8 cellular contexts compared by ENCODE assay signal in genomic region chr17:60677308-60678117, GRCh38.
A peak's percentile ranks its signal among the peaks of the same experiment; 100 is the strongest.
DNase-seq lines count a peak whose midpoint lies in the region; ATAC-seq and TF ChIP-seq lines count a peak whose summit lies in the region.

Gene BCAS3 (plus strand): TSS chr17:60677851.

- DNase-seq in AML-193 (lab: John Stamatoyannopoulos, UW) = peak; percentile 99
- DNase-seq in NCI-H510A treated with DMSO at 0.1 percent for 48 hours (lab: John Stamatoyannopoulos, UW) = peak; percentile 99
- peak; percentile 88 to 93 for DNase-seq in activated CD4-positive, alpha-beta T cell treated with anti-CD3 and anti-CD28 coated beads for 24 hours (ENCODE audit: low read depth in 2 of 2)
- peak; percentile 99 for DNase-seq in kidney tubule cell (ENCODE audit: low spot score)
- peak; percentile 87 to 95 (median 91) for DNase-seq in stimulated activated CD4-positive, alpha-beta T cell treated with anti-CD3 and anti-CD28 coated beads, Interleukin-1b, Interleukin-23, amount 100 ng/mL, for 24 hours (ENCODE audit: low read depth in 4 of 4, low spot score in 1 of 4)

- TF ChIP-seq POLR2A in GM19193 (IDR thresholded peaks at IDR 0.05; ENCODE audit: extremely low read depth, insufficient read depth, insufficient read length) = peak; percentile 83

- H3K27ac ChIP-seq in cingulate gyrus (ENCODE audit: low read depth, low read length) = peak within 1 kb of the TSS; percentile 97

- peak; percentile 97 for ATAC-seq in HG03439 (IDR thresholded peaks at IDR 0.05; ENCODE audit: unreplicated experiment)

Comparison
In these comparisons a context has a peak if more than half of its experiments do, and no peak if none do; other contexts are left out.
1. Peak in every context shown above with its lines: DNase-seq, ATAC-seq and H3K27ac ChIP-seq.